Comparison of ENCODE assay signal across 8 cellular contexts in the genomic region with DNA sequence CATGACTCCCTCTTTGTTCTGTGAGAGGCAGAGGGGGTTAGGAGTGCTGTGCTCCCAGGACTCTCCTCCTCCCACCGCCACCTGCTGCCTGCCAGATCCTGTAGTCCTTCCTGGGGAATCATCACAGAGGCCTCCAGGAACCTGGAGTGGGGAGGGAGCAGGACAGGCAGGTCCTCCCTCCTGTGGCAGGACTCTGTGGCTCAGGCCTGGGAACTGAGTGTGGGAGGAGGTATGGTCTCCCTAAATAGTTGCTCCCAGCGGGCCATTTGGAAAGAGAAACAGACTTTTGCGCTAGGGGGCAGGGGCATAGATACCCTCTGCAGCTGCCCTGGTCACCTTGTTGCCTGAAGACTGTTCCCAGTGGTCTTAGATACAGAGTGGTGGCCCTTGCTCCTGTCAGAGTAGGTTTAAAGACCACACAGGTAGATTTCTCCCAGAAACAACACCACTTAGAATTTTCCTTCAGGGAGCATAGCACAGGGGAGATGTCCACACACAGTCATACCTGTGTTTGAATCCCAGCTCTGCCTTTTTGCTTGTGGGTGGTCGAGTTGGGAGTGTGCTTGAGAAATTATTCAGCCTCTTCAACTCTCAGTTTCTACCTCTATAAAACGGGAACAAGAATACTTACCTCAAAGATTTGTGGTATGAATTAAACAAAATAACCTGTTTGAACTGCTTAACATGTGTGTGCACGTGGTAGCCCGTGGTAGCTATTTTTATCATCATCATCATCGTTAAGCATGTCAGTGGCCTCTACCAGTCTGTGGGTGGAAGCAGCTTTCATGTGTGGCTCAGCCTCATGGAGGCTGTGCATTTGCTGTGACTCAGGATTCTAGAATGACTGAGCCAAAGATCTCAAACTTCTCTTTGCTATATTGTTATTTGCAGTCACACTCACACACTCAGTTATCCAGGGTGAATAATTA. TPM values are rescaled to one million over a fixed set of nuclear protein-coding genes. Genes with fewer than 3 reads are reported as not detected.
DNase-seq lines count a peak whose midpoint lies in the region; ATAC-seq and TF ChIP-seq lines count a peak whose summit lies in the region.

No MANE protein-coding gene starts in this region.

- no peaks in the 10 kb centered on the region for H3K27me3 Mint-ChIP-seq in natural killer cell treated with Interleukin-12 subunit alpha and Interleukin-12 subunit beta and Interleukin-15 and Interleukin-18, amount 100 ng/mL, for 72 hours

- dilution Hi-C loops in mammary epithelial cell (cut with HindIII; ENCODE audit: low sequenced_read_pairs): no loop called here

- intact Hi-C loops in mammary epithelial cell (cut with micrococcal nuclease): loop anchor here (1.0 kb wide), 1 partner anchor 23 kb away; no protein-coding TSS in a partner anchor

- H3K27ac ChIP-seq in mammary epithelial cell (ENCODE audit: insufficient read depth, low read depth, low read length): peak overlapping the region; percentile 92

- H3K27ac Mint-ChIP-seq in natural killer cell treated with Interleukin-12 subunit alpha and Interleukin-12 subunit beta and Interleukin-15 and Interleukin-18, amount 100 ng/mL, for 72 hours: peak overlapping the region; percentile 97 to 100

- no peaks in the 10 kb centered on the region for H4K20me1 ChIP-seq in mammary epithelial cell (ENCODE audit: insufficient read depth, low read length)

- TF ChIP-seq POLR2A in GM18951 (IDR thresholded peaks at IDR 0.05; ENCODE audit: extremely low read depth, insufficient read depth, insufficient read length): peak; percentile 49

- peak overlapping the region; percentile 45 for H3K9ac ChIP-seq in mammary epithelial cell (ENCODE audit: insufficient read depth, low read length)

- no peak for TF ChIP-seq CTCF in mammary epithelial cell (conservative IDR thresholded peaks at IDR 0.05 in 1 of 2, IDR thresholded peaks at IDR 0.05 in 1 of 2; ENCODE audit: extremely low read depth in 1 of 2, insufficient read depth in 1 of 2, low read depth in 1 of 2, low read length in 2 of 2)

- DNase-seq in T1000 (lab: John Stamatoyannopoulos, UW): peak; percentile 10
- DNase-seq in mammary epithelial cell: peak; percentile 92
- DNase-seq in natural killer cell treated with Interleukin-12 subunit alpha and Interleukin-12 subunit beta and Interleukin-15 and Interleukin-18, amount 100 ng/mL, for 72 hours (ENCODE audit: low spot score): no peak
- no peak for DNase-seq in KG1 (lab: John Stamatoyannopoulos, UW)
- no peak for DNase-seq in HuH-7 (ENCODE audit: low spot score)
- no peak for DNase-seq in midbrain (lab: John Stamatoyannopoulos, UW)

- H2AFZ ChIP-seq in mammary epithelial cell (ENCODE audit: low read depth, low read length): no peak overlapping the region

- H3K9me3 Mint-ChIP-seq in natural killer cell treated with Interleukin-12 subunit alpha and Interleukin-12 subunit beta and Interleukin-15 and Interleukin-18, amount 100 ng/mL, for 72 hours: no peaks in the 10 kb centered on the region

- ATAC-seq in HG03103 (IDR thresholded peaks at IDR 0.05; ENCODE audit: low read depth, unreplicated experiment): peak; percentile 44
- ATAC-seq in natural killer cell treated with Interleukin-12 subunit alpha and Interleukin-12 subunit beta and Interleukin-15 and Interleukin-18, amount 100 ng/mL, for 72 hours: peak; percentile 59 to 77

- peaks cover 88 to 96% of the 10 kb centered on the region in 2 donors for H3K4me1 Mint-ChIP-seq in natural killer cell treated with Interleukin-12 subunit alpha and Interleukin-12 subunit beta and Interleukin-15 and Interleukin-18, amount 100 ng/mL, for 72 hours (ENCODE audit: low read depth in 2 of 2)

- H3K4me1 ChIP-seq in mammary epithelial cell (ENCODE audit: insufficient read depth, low read length): peaks cover 76% of the 10 kb centered on the region

- 41% methylated on average over 8 of the region's 8 CpGs for WGBS in mammary epithelial cell (ENCODE audit: low coverage, missing lambda C conversion rate)

- TSS peak; percentile 99 for BruUV-seq in mammary epithelial cell (replicated peaks; lab: Mats Ljungman, UMichigan)

- H3K79me2 ChIP-seq in mammary epithelial cell (ENCODE audit: insufficient read depth, low read length): no peaks in the 10 kb centered on the region

- no peaks in the 10 kb centered on the region for H3K27me3 ChIP-seq in mammary epithelial cell (ENCODE audit: insufficient read depth, low read length)

- CTCF ChIA-PET in mammary epithelial cell (lab: Charles Lee; ENCODE audit: low non-redundant PET): no interaction called here

- no peaks in the 10 kb centered on the region for H3K9me3 ChIP-seq in mammary epithelial cell (replicated peaks; ENCODE audit: insufficient read depth, low read length)

- H3K4me3 ChIP-seq in mammary epithelial cell (replicated peaks in 1 of 3; ENCODE audit: insufficient read depth in 1 of 3, low read depth in 2 of 3, low read length in 3 of 3): no peak overlapping the region

- H3K36me3 Mint-ChIP-seq in natural killer cell treated with Interleukin-12 subunit alpha and Interleukin-12 subunit beta and Interleukin-15 and Interleukin-18, amount 100 ng/mL, for 72 hours: peaks cover 22% of the 10 kb centered on the region

- H3K36me3 ChIP-seq in mammary epithelial cell (ENCODE audit: insufficient read depth, low read length): no peaks in the 10 kb centered on the region

- in situ Hi-C loops in GM18951 (cut with MboI; ENCODE audit: low sequenced_read_pairs, unreplicated experiment): no loop called here
- in situ Hi-C loops in mammary epithelial cell (cut with MboI; ENCODE audit: low sequenced_read_pairs in 2 of 2): no loop called here

- peak overlapping the region; percentile 87 for H3K4me3 Mint-ChIP-seq in natural killer cell treated with Interleukin-12 subunit alpha and Interleukin-12 subunit beta and Interleukin-15 and Interleukin-18, amount 100 ng/mL, for 72 hours

- peak overlapping the region; percentile 18 for H3K4me2 ChIP-seq in mammary epithelial cell (ENCODE audit: insufficient read depth, low read depth, low read length)

RNA-seq across cellular contexts. Expression of gene SLC22A5, which starts 55.8 kb away (rescaled TPM):
- 10 to 100 TPM; 11.5 to 13.8 TPM for total RNA-seq in mammary epithelial cell
- 15.5 TPM for polyA plus RNA-seq in mammary epithelial cell
- polyA minus RNA-seq in mammary epithelial cell: 69.6 TPM
- total RNA-seq in natural killer cell treated with Interleukin-12 subunit alpha and Interleukin-12 subunit beta and Interleukin-15 and Interleukin-18, amount 100 ng/mL, for 72 hours: 1 to 10 TPM; 3.5 to 6.4 TPM

Comparison
In these comparisons a context has a peak if more than half of its experiments do, and no peak if none do; other contexts are left out.
1. DNase-seq: peak in T1000 (single experiment) and mammary epithelial cell (single experiment); none in natural killer cell treated with Interleukin-12 subunit alpha and Interleukin-12 subunit beta and Interleukin-15 and Interleukin-18, amount 100 ng/mL, for 72 hours (single experiment), KG1 (single experiment), HuH-7 (single experiment) and midbrain (single experiment).